Comparison of ENCODE assay signal across 23 cellular contexts in the genomic region with DNA sequence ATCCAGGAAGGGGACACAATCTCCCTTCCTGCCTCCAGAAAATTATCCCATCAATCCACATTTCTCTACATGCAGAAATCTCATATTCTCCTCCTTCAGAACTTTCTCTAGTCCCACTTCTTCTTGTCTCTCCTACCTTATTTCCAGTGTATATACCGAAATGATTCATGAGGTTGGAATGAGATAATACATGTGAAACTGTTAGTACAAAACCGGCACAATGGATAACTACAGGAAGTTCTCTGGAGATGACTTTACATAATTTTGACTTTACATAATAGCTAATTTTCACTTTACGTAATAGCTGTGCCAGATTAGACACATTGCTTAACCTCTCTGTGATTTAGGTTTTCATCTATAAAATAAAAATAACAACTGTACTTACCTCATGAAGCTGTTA.
DNase-seq lines count a peak whose midpoint lies in the region; ATAC-seq, FAIRE-seq and TF ChIP-seq lines count a peak whose summit lies in the region.
"Had no signal": no experiment of that assay in that cellular context is flagged by ENCODE, and none has a peak within 500 bp of the region (broad histone marks: within the 10 kb centered on the region; RNA-seq: fewer than 3 reads in every experiment).

No MANE protein-coding gene starts in this region.

- intact Hi-C loops in endothelial cell of umbilical vein (cut with micrococcal nuclease), result no loop called here
- intact Hi-C loops in OCI-LY7 (cut with micrococcal nuclease; ENCODE audit: unreplicated experiment), result no loop called here

- H3K4me2 ChIP-seq in endothelial cell of umbilical vein (ENCODE audit: insufficient read depth, low read length) (peak overlapping the region; percentile 11), OCI-LY7 (ENCODE audit: low read length) (no peak overlapping the region)
- H3K4me2 ChIP-seq: A549 had no signal

- TF ChIP-seq POLR2A in endothelial cell of umbilical vein (IDR thresholded peaks at IDR 0.05; ENCODE audit: low read depth, low read length), result no peak

- H3K36me3 ChIP-seq in RWPE2 (ENCODE audit: low read depth), result no peaks in the 10 kb centered on the region
- H3K36me3 ChIP-seq in endothelial cell of umbilical vein (ENCODE audit: control insufficient read depth in 2 of 2, extremely low read depth in 1 of 2, insufficient read depth in 2 of 2, low read length in 2 of 2), result no peaks in the 10 kb centered on the region
- no peaks in the 10 kb centered on the region for H3K36me3 ChIP-seq in OCI-LY7 (ENCODE audit: insufficient read depth, low read length)
- H3K36me3 ChIP-seq: heart left ventricle, lower lobe of right lung, ovary, right lobe of liver, transverse colon had no signal

- peak; percentile 61; the same call in 2 of the 3 replicates for ATAC-seq in RWPE2 (ENCODE audit: low read depth)
- no peak for ATAC-seq in GM18867 (IDR thresholded peaks at IDR 0.05; ENCODE audit: unreplicated experiment)
- ATAC-seq: A549; heart left ventricle; lower lobe of right lung; Panc1; right lobe of liver; stimulated activated naive CD8-positive, alpha-beta T cell treated with anti-CD3 and anti-CD28 coated beads, Interleukin-15, Interleukin-2, amounts not matched to agents 100 U/mL and 50 U/mL, for 24 hours had no signal

- dilution Hi-C loops in endothelial cell of umbilical vein (cut with MboI; ENCODE audit: extremely low pct_ligation_motif_present, low sequenced_read_pairs), result no loop called here

- no peaks in the 10 kb centered on the region for H3K79me2 ChIP-seq in endothelial cell of umbilical vein (ENCODE audit: control insufficient read depth, insufficient read depth, low read length)
- H3K79me2 ChIP-seq in OCI-LY7 (ENCODE audit: insufficient read depth, low read depth, low read length), result no peaks in the 10 kb centered on the region

- no TSS peak for BruUV-seq in endothelial cell of umbilical vein (replicated peaks; lab: Mats Ljungman, UMichigan)
- no TSS peak for BruUV-seq in OCI-LY7 (replicated peaks; lab: Mats Ljungman, UMichigan)

- TF ChIP-seq CTCF in RWPE2 (IDR thresholded peaks at IDR 0.05; ENCODE audit: poor library complexity, severe bottlenecking) (no peak), endothelial cell of umbilical vein (IDR thresholded peaks at IDR 0.05; ENCODE audit: extremely low read depth in 1 of 2, insufficient read depth in 1 of 2, low read depth in 1 of 2, low read length in 2 of 2) (no peak), OCI-LY7 (conservative IDR thresholded peaks at IDR 0.05; ENCODE audit: low read length) (no peak)

- CTCF ChIA-PET in endothelial cell of umbilical vein (lab: Charles Lee), result interaction anchor here (0.8 to 0.9 kb wide), 2 partner anchors 11 to 490 kb away, joined by 3 to 4 read pairs; no protein-coding TSS in a partner anchor
- CTCF ChIA-PET in OCI-LY7 (lab: Charles Lee; ENCODE audit: unreplicated experiment), result no interaction called here

- H3K4me3 ChIP-seq in RWPE2 (ENCODE audit: severe bottlenecking) (no peak overlapping the region), endothelial cell of umbilical vein (replicated peaks in 1 of 3; ENCODE audit: insufficient read depth in 1 of 3, low read depth in 1 of 3, low read length in 3 of 3) (no peak overlapping the region), OCI-LY7 (ENCODE audit: low read depth, low read length, poor library complexity, severe bottlenecking) (no peak overlapping the region)
- H3K4me3 ChIP-seq: A549, heart left ventricle, lower lobe of right lung, ovary, right lobe of liver, transverse colon had no signal

- POLR2A ChIA-PET in endothelial cell of umbilical vein (lab: Charles Lee), result no interaction called here
- POLR2A ChIA-PET in OCI-LY7 (lab: Charles Lee), result interaction anchor here (1.1 kb wide), 1 partner anchor 14 kb away, joined by 4 read pairs; no protein-coding TSS in a partner anchor

- DNase-seq in A172 (ENCODE audit: low spot score), result peak; percentile 41
- peak; percentile 43 for DNase-seq in HS-5 (ENCODE audit: low read depth)
- no peak for DNase-seq in RWPE2 (ENCODE audit: low spot score)
- peak; percentile 34 for DNase-seq in endothelial cell of umbilical vein (ENCODE audit: low read depth, low spot score)
- DNase-seq in OCI-LY7 (ENCODE audit: low spot score), result no peak
- DNase-seq in NCI-H526 treated with DMSO at 0.1 percent for 48 hours (lab: John Stamatoyannopoulos, UW), result no peak
- no peak for DNase-seq in effector CD8-positive, alpha-beta T cell (lab: John Stamatoyannopoulos, UW)
- DNase-seq: activated CD4-positive, alpha-beta memory T cell treated with anti-CD3 and anti-CD28 coated beads for 36 hours; activated naive CD4-positive, alpha-beta T cell treated with anti-CD3 and anti-CD28 coated beads, Interleukin-2, amount 50 U/mL, for 16 hours; activated T-cell treated with anti-CD3 and anti-CD28 coated beads, Interleukin-2, amount 50 U/mL, for 1 hour; DMS153; heart left ventricle; lower lobe of right lung; naive B cell; NCI-H1930; NCI-H510A; ovary; right lobe of liver; stimulated activated naive CD8-positive, alpha-beta T cell treated with anti-CD3 and anti-CD28 coated beads, Interleukin-15, Interleukin-2, amounts not matched to agents 100 U/mL and 50 U/mL, for 24 hours; transverse colon had no signal

- no peaks in the 10 kb centered on the region for H3K9me1 ChIP-seq in endothelial cell of umbilical vein (replicated peaks; ENCODE audit: control insufficient read depth, extremely low read depth, insufficient read depth, low read length)

- peak; percentile 44 for FAIRE-seq in endothelial cell of umbilical vein (lab: Jason Lieb, UNC)
- FAIRE-seq: A549 had no signal

- H3K9me2 ChIP-seq in OCI-LY7 (ENCODE audit: insufficient read depth, low read length), result no peaks in the 10 kb centered on the region

- no peak overlapping the region for H3K27ac ChIP-seq in RWPE2 (ENCODE audit: poor library complexity, severe bottlenecking)
- H3K27ac ChIP-seq in endothelial cell of umbilical vein (ENCODE audit: insufficient read depth, low read depth, low read length), result no peak overlapping the region
- H3K27ac ChIP-seq in OCI-LY7 (ENCODE audit: low read depth, low read length, poor library complexity, severe bottlenecking), result no peak overlapping the region
- H3K27ac ChIP-seq: A549, heart left ventricle, lower lobe of right lung, ovary, right lobe of liver, transverse colon had no signal

- H3K27me3 ChIP-seq in RWPE2 (ENCODE audit: insufficient read depth, poor library complexity, severe bottlenecking), result no peaks in the 10 kb centered on the region
- H3K27me3 ChIP-seq in endothelial cell of umbilical vein (ENCODE audit: control insufficient read depth in 2 of 2, insufficient read depth in 2 of 2, low read length in 2 of 2), result no peaks in the 10 kb centered on the region
- H3K27me3 ChIP-seq: heart left ventricle, ovary, right lobe of liver, transverse colon had no signal

- H3K4me1 ChIP-seq in RWPE2 (ENCODE audit: insufficient read depth, poor library complexity, severe bottlenecking) (peaks cover 7% of the 10 kb centered on the region), endothelial cell of umbilical vein (ENCODE audit: control insufficient read depth, extremely low read depth, insufficient read depth, low read length) (peaks cover 5% of the 10 kb centered on the region), OCI-LY7 (ENCODE audit: insufficient read depth, low read length, poor library complexity, severe bottlenecking) (no peaks in the 10 kb centered on the region)
- H3K4me1 ChIP-seq: A549, lower lobe of right lung, right lobe of liver, transverse colon had no signal

- H3K9ac ChIP-seq in endothelial cell of umbilical vein (replicated peaks; ENCODE audit: extremely low read depth, insufficient read depth, low read length), result no peak overlapping the region

- H4K20me1 ChIP-seq in endothelial cell of umbilical vein (replicated peaks; ENCODE audit: control insufficient read depth, extremely low read depth, insufficient read depth, low read length) (no peaks in the 10 kb centered on the region), OCI-LY7 (ENCODE audit: insufficient read depth, low read length) (no peaks in the 10 kb centered on the region)

- H3K9me3 ChIP-seq in RWPE2 (ENCODE audit: severe bottlenecking), result no peaks in the 10 kb centered on the region
- no peaks in the 10 kb centered on the region for H3K9me3 ChIP-seq in endothelial cell of umbilical vein (replicated peaks; ENCODE audit: control insufficient read depth, insufficient read depth, low read length)
- H3K9me3 ChIP-seq in OCI-LY7 (ENCODE audit: low read length), result no peaks in the 10 kb centered on the region
- H3K9me3 ChIP-seq: A549, heart left ventricle, lower lobe of right lung, ovary, right lobe of liver, transverse colon had no signal

- H2AFZ ChIP-seq in endothelial cell of umbilical vein (ENCODE audit: low read depth, low read length) (peak overlapping the region; percentile 68), OCI-LY7 (ENCODE audit: low read length) (no peak overlapping the region)

TF ChIP-seq in endothelial cell of umbilical vein, 7 proteins besides CTCF, POLR2A, EP300 and RAD21:
- TF ChIP-seq EZH2 (IDR thresholded peaks at IDR 0.05; ENCODE audit: borderline replicate concordance, low read depth, low read length, severe bottlenecking) (no peak), POLR2AphosphoS5 (IDR thresholded peaks at IDR 0.05; ENCODE audit: insufficient read depth, low read depth, low read length) (no peak), MYC (IDR thresholded peaks at IDR 0.05; ENCODE audit: low read depth, low read length) (no peak), FOS (IDR thresholded peaks at IDR 0.05; ENCODE audit: borderline replicate concordance, insufficient read depth, low read length) (peak; percentile 55), GATA2 (IDR thresholded peaks at IDR 0.05; ENCODE audit: insufficient read depth, insufficient read length, low read depth, low read length) (no peak), JUN (IDR thresholded peaks at IDR 0.05; ENCODE audit: borderline replicate concordance, insufficient read depth, insufficient read length, low read depth) (peak; percentile 51)
- TF ChIP-seq, protein P1, sequence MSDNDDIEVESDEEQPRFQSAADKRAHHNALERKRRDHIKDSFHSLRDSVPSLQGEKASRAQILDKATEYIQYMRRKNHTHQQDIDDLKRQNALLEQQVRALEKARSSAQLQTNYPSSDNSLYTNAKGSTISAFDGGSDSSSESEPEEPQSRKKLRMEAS (IDR thresholded peaks at IDR 0.05; ENCODE audit: insufficient read depth, insufficient read length), result no peak

Comparison
In these comparisons a context has a peak if more than half of its experiments do, and no peak if none do; other contexts are left out.
1. DNase-seq: peak in A172 (single experiment), HS-5 (single experiment) and endothelial cell of umbilical vein (single experiment); none in RWPE2 (single experiment), OCI-LY7 (single experiment), NCI-H526 treated with DMSO at 0.1 percent for 48 hours (single experiment) and effector CD8-positive, alpha-beta T cell (single experiment).